ENCODE assay signal across 10 cellular contexts in genomic region chr6:108797951-108798671, GRCh38. TPM values are rescaled to one million over a fixed set of nuclear protein-coding genes. Genes with fewer than 3 reads are reported as not detected.
DNase-seq lines count a peak whose midpoint lies in the region; ATAC-seq, FAIRE-seq and TF ChIP-seq lines count a peak whose summit lies in the region.
"Had no signal": no experiment of that assay in that cellular context is flagged by ENCODE, and none has a peak within 500 bp of the region (broad histone marks: within the 10 kb centered on the region; RNA-seq: fewer than 3 reads in every experiment).

No MANE protein-coding gene starts in this region.

- H3K4me3 Mint-ChIP-seq in CD8-positive, alpha-beta T cell, result peak overlapping the region; percentile 74
- peak overlapping the region; percentile 91 for H3K4me3 Mint-ChIP-seq in natural killer cell

- no peaks in the 10 kb centered on the region for H3K9me3 ChIP-seq in CD8-positive, alpha-beta T cell (ENCODE audit: low read length)
- no peaks in the 10 kb centered on the region for H3K9me3 ChIP-seq in gastroesophageal sphincter

- ATAC-seq in CD8-positive, alpha-beta T cell, result peak; percentile 25
- ATAC-seq in natural killer cell (peak; percentile 7 to 18 (median 15)), gastroesophageal sphincter (no peak)

- CTCF ChIA-PET in CD8-positive, alpha-beta T cell (lab: Charles Lee), result interaction anchor here (1.4 to 2.0 kb wide), 3 partner anchors 15 to 95 kb away, joined by 4 to 6 read pairs (median 4); no protein-coding TSS in a partner anchor

- intact Hi-C loops in CD8-positive, alpha-beta T cell (cut with DNase I, micrococcal nuclease), result no loop called here
- intact Hi-C loops in natural killer cell (cut with micrococcal nuclease), result no loop called here

- H3K27me3 ChIP-seq in CD8-positive, alpha-beta T cell (ENCODE audit: insufficient read depth, low read length), result no peaks in the 10 kb centered on the region
- H3K27me3 ChIP-seq in H7 (ENCODE audit: control insufficient read depth, insufficient read depth, low read length) (no peaks in the 10 kb centered on the region), gastroesophageal sphincter (no peaks in the 10 kb centered on the region)

- no peak overlapping the region for H3K27ac ChIP-seq in CD8-positive, alpha-beta T cell (ENCODE audit: low read depth, low read length)
- H3K27ac ChIP-seq in gastroesophageal sphincter, result no peak overlapping the region

- no peak overlapping the region for H3K4me3 ChIP-seq in CD8-positive, alpha-beta T cell (ENCODE audit: low read depth, low read length)
- no peak overlapping the region for H3K4me3 ChIP-seq in H7 (ENCODE audit: insufficient read depth, low read depth, low read length)
- no peak overlapping the region for H3K4me3 ChIP-seq in gastroesophageal sphincter

- H3K4me1 ChIP-seq in CD8-positive, alpha-beta T cell (ENCODE audit: insufficient read depth, low read length), result peaks cover 16% of the 10 kb centered on the region
- peaks cover 0 to 15% (median 0%) of the 10 kb centered on the region in 3 donors for H3K4me1 ChIP-seq in gastroesophageal sphincter

- H3K36me3 ChIP-seq in CD8-positive, alpha-beta T cell (ENCODE audit: insufficient read depth, low read length), result no peaks in the 10 kb centered on the region
- H3K36me3 ChIP-seq in H7 (replicated peaks; ENCODE audit: control insufficient read depth, insufficient read depth, low read length) (no peaks in the 10 kb centered on the region), gastroesophageal sphincter (no peaks in the 10 kb centered on the region)

- no peaks in the 10 kb centered on the region for H3K9me3 Mint-ChIP-seq in CD8-positive, alpha-beta T cell
- H3K9me3 Mint-ChIP-seq in natural killer cell, result no peaks in the 10 kb centered on the region

- 73 to 83% methylated on average over 8 to 9 of the region's 11 CpGs for WGBS in gastroesophageal sphincter (ENCODE audit: low coverage in 1 of 2), 2 donors

- no peak for FAIRE-seq in GM19239 (lab: Jason Lieb, UNC)

- DNase-seq in CD8-positive, alpha-beta T cell, result no peak
- DNase-seq in NCI-H526 (lab: John Stamatoyannopoulos, UW) (peak; percentile 42 to 67), cerebellar nuclear complex (lab: John Stamatoyannopoulos, UW) (peak; percentile 65 to 81), natural killer cell (no peak), H7 (no peak), GM19239 (ENCODE audit: insufficient read length, low spot score) (no peak), hypothalamus (lab: John Stamatoyannopoulos, UW) (no peak)
- DNase-seq: COR-L47, NCI-H2107 had no signal

- peak overlapping the region; percentile 66 for H3K27ac Mint-ChIP-seq in CD8-positive, alpha-beta T cell
- peak overlapping the region; percentile 84 to 86 for H3K27ac Mint-ChIP-seq in natural killer cell

- POLR2A ChIA-PET in CD8-positive, alpha-beta T cell (lab: Charles Lee), result interaction anchor here (0.9 to 1.2 kb wide), 2 partner anchors 149 to 240 kb away, joined by 3 read pairs; no protein-coding TSS in a partner anchor

- TF ChIP-seq CTCF in CD8-positive, alpha-beta T cell (IDR thresholded peaks at IDR 0.05), result no peak
- TF ChIP-seq CTCF in natural killer cell (IDR thresholded peaks at IDR 0.05) (no peak), gastroesophageal sphincter (IDR thresholded peaks at IDR 0.05) (no peak)

- peaks cover 31% of the 10 kb centered on the region for H3K4me1 Mint-ChIP-seq in CD8-positive, alpha-beta T cell (ENCODE audit: low read depth)
- peaks cover 40 to 44% of the 10 kb centered on the region in 2 donors for H3K4me1 Mint-ChIP-seq in natural killer cell

- no peak for TF ChIP-seq EP300 in gastroesophageal sphincter (IDR thresholded peaks at IDR 0.05)

- TF ChIP-seq POLR2A in gastroesophageal sphincter (IDR thresholded peaks at IDR 0.05), result no peak

- no peaks in the 10 kb centered on the region for H3K27me3 Mint-ChIP-seq in CD8-positive, alpha-beta T cell (ENCODE audit: low read depth)
- no peaks in the 10 kb centered on the region for H3K27me3 Mint-ChIP-seq in natural killer cell (ENCODE audit: low read depth in 2 of 2)

- H3K36me3 Mint-ChIP-seq in CD8-positive, alpha-beta T cell, result no peaks in the 10 kb centered on the region
- no peaks in the 10 kb centered on the region for H3K36me3 Mint-ChIP-seq in natural killer cell

RNA-seq across cellular contexts. Expression of gene ARMC2, which starts 50.1 kb away (rescaled TPM):
- 1 to 10 TPM; 4.2 to 6.1 TPM for total RNA-seq in CD8-positive, alpha-beta T cell
- total RNA-seq in natural killer cell (10 to 100 TPM in 1 of 3 donors, 1 to 10 TPM in 2; 9.4 to 13.8 (median 9.7) TPM), gastroesophageal sphincter (1 to 10 TPM; 2.8 to 3.9 (median 3.5) TPM)
- 1.3 and 2.6 TPM in 2 replicates for total RNA-seq in H7 (2014; rRNA removed; shearing (Covaris generic))

Comparison
In these comparisons a context has a peak if more than half of its experiments do, and no peak if none do; other contexts are left out.
1. DNase-seq: peak in NCI-H526 (2 of 2) and cerebellar nuclear complex (2 of 2); none in CD8-positive, alpha-beta T cell (0 of 7), natural killer cell (single experiment), H7 (single experiment), GM19239 (single experiment) and hypothalamus (0 of 51).